29 cellular contexts compared by ENCODE assay signal in genomic region chr5:96343094-96343493, GRCh38.
"Had no signal": no experiment of that assay in that cellular context is flagged by ENCODE, and none has a peak within 500 bp of the region (broad histone marks: within the 10 kb centered on the region; RNA-seq: fewer than 3 reads in every experiment).

No MANE protein-coding gene starts in this region.

- H3K4me1 ChIP-seq: neural progenitor cell, uterus had no signal

- H3K4me2 ChIP-seq: neural progenitor cell, smooth muscle cell had no signal

- H3K9ac ChIP-seq: neural progenitor cell had no signal

- H3K27ac ChIP-seq: lower lobe of right lung, neural progenitor cell, ovary, right atrium auricular region, tibial nerve, uterus had no signal

- H3K9me3 Mint-ChIP-seq: mesothelial cell of epicardium; naive B cell; natural killer cell; nephron progenitor cell; neural progenitor cell; stimulated activated memory B cell treated with anti-CD40 and anti-IgM and Interleukin-4, amounts not matched to agents 10 μg/mL and 1 μg/mL and 100 μg/mL, for 72 hours; stimulated activated naive CD8-positive, alpha-beta T cell treated with anti-CD3 and anti-CD28 coated beads, Interleukin-15, amount 100 ng/mL, for 72 hours; type B pancreatic cell had no signal

- H3K27me3 Mint-ChIP-seq: stimulated activated memory B cell treated with anti-CD40 and anti-IgM and Interleukin-4, amounts not matched to agents 10 μg/mL and 1 μg/mL and 100 μg/mL, for 72 hours had no signal

- H3K9me3 ChIP-seq: lower lobe of right lung, ovary, right atrium auricular region, right lobe of liver, tibial nerve, uterus had no signal

- H3K27ac Mint-ChIP-seq: mesothelial cell of epicardium; naive B cell; natural killer cell; nephron progenitor cell; neural progenitor cell; progenitor cell of endocrine pancreas; stimulated activated memory B cell treated with anti-CD40 and anti-IgM and Interleukin-4, amounts not matched to agents 10 μg/mL and 1 μg/mL and 100 μg/mL, for 72 hours; stimulated activated naive CD8-positive, alpha-beta T cell treated with anti-CD3 and anti-CD28 coated beads, Interleukin-15, amount 100 ng/mL, for 72 hours; type B pancreatic cell had no signal

- H3K27me3 ChIP-seq: neural progenitor cell, ovary, right atrium auricular region, right lobe of liver, tibial nerve, uterus had no signal

- H3K4me3 Mint-ChIP-seq: mesothelial cell of epicardium; naive B cell; natural killer cell; nephron progenitor cell; neural progenitor cell; stimulated activated memory B cell treated with anti-CD40 and anti-IgM and Interleukin-4, amounts not matched to agents 10 μg/mL and 1 μg/mL and 100 μg/mL, for 72 hours; stimulated activated naive CD8-positive, alpha-beta T cell treated with anti-CD3 and anti-CD28 coated beads, Interleukin-15, amount 100 ng/mL, for 72 hours; type B pancreatic cell had no signal

- H3K36me3 Mint-ChIP-seq: mesothelial cell of epicardium; naive B cell; natural killer cell; neural progenitor cell; stimulated activated memory B cell treated with anti-CD40 and anti-IgM and Interleukin-4, amounts not matched to agents 10 μg/mL and 1 μg/mL and 100 μg/mL, for 72 hours; type B pancreatic cell had no signal

- H3K36me3 ChIP-seq: lower lobe of right lung, neural progenitor cell, ovary, right atrium auricular region, right lobe of liver, tibial nerve, uterus had no signal

- H2AFZ ChIP-seq: neural progenitor cell had no signal

- ATAC-seq: left cardiac atrium; left lobe of liver; left ventricle myocardium superior; lower lobe of right lung; natural killer cell; right lobe of liver; stimulated activated memory B cell treated with anti-CD40 and anti-IgM and Interleukin-4, amounts not matched to agents 10 μg/mL and 1 μg/mL and 100 μg/mL, for 72 hours; stimulated activated naive CD8-positive, alpha-beta T cell treated with anti-CD3 and anti-CD28 coated beads, Interleukin-15, amount 100 ng/mL, for 72 hours had no signal

- H3K4me1 Mint-ChIP-seq: naive B cell; natural killer cell; neural progenitor cell; stimulated activated memory B cell treated with anti-CD40 and anti-IgM and Interleukin-4, amounts not matched to agents 10 μg/mL and 1 μg/mL and 100 μg/mL, for 72 hours had no signal

- H3K4me3 ChIP-seq: lower lobe of right lung, neural progenitor cell, ovary, right atrium auricular region, right lobe of liver, smooth muscle cell, tibial nerve, uterus had no signal

- DNase-seq: kidney glomerular epithelial cell; left cardiac atrium; left ventricle myocardium superior; lower lobe of right lung; mammary epithelial cell; mesendoderm; naive B cell; natural killer cell; nephron progenitor cell; ovary; right lobe of liver; stimulated activated CD4-positive, alpha-beta T cell treated with anti-CD3 and anti-CD28 coated beads, Interleukin-1b, Interleukin-23, amount 100 ng/mL, for 48 hours; stimulated activated CD4-positive, alpha-beta T cell treated with anti-CD3 and anti-CD28 coated beads, Interleukin-2, amount 100 ng/mL, for 48 hours; stimulated activated CD4-positive, alpha-beta T cell treated with anti-CD3 and anti-CD28 coated beads, Interleukin-4, amount 100 ng/mL, for 4 hours; stimulated activated CD8-positive, alpha-beta memory T cell treated with anti-CD3 and anti-CD28 coated beads, Interleukin-4, amount 100 ng/mL, for 48 hours; stimulated activated naive CD4-positive, alpha-beta T cell treated with Interleukin-2 at 50 U/mL for 16 hours; stimulated activated naive CD8-positive, alpha-beta T cell treated with anti-CD3 and anti-CD28 coated beads, Interleukin-15, amount 100 ng/mL, for 72 hours; substantia nigra; uterus had no signal

- FAIRE-seq: keratinocyte had no signal
